In the genomic region with DNA sequence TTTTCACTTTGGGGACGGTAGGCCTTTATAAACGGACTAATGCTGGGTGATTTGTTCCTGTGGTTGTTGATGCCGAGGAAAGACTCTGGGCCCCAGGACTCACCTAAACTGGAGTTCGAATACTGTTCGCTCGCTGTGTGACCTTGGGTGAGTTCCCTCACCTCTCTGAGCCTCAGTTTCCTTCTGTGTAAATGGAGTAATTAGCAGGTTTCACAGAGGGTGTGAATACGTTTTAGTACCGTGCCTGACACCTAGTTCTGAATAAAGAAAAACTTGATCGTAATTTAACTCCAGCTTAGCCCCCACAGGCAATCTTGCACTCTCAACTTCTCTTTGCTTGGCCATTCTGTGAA, we compare ENCODE assay signal across 8 cellular contexts. TPM values are rescaled to one million over a fixed set of nuclear protein-coding genes. Genes with fewer than 3 reads are reported as not detected.
DNase-seq lines count a peak whose midpoint lies in the region; ATAC-seq and TF ChIP-seq lines count a peak whose summit lies in the region.

No MANE protein-coding gene starts in this region.

- H4K8ac ChIP-seq in mesendoderm (ENCODE audit: low read depth, low read length), result peak overlapping the region; percentile 58

- H3K36me3 ChIP-seq in heart left ventricle (peaks cover 0 to 20% (median 9%) of the 10 kb centered on the region in 9 donors), mesendoderm (ENCODE audit: control insufficient read depth, insufficient read depth, low read length) (no peaks in the 10 kb centered on the region), upper lobe of right lung (no peaks in the 10 kb centered on the region)

- WGBS in heart left ventricle, 4 donors, result 2 to 6% (median 2%) methylated on average over 9 of the region's 9 CpGs
- WGBS in mesendoderm (ENCODE audit: extremely low coverage, insufficient coverage, low lambda C conversion rate), result no CpG with 5 or more reads among the region's 9 CpGs

- peak overlapping the region; percentile 93 for H3K4me2 ChIP-seq in mesendoderm (ENCODE audit: low read length)

- no peak overlapping the region for H2BK5ac ChIP-seq in mesendoderm (ENCODE audit: low read length)

- H3K9me3 ChIP-seq in heart left ventricle (no peaks in the 10 kb centered on the region), upper lobe of right lung (no peaks in the 10 kb centered on the region)

- H3K36me3 Mint-ChIP-seq in MCF 10A (ENCODE audit: insufficient read depth, unreplicated experiment), result peaks cover 15% of the 10 kb centered on the region

- H3K27ac Mint-ChIP-seq in MCF 10A (ENCODE audit: low read depth, unreplicated experiment), result peak overlapping the region; percentile 100

- intact Hi-C loops in heart left ventricle (cut with DNase I) (loop anchor here (1.0 to 5.0 kb wide), 7 partner anchors 16 to 94 kb away; a partner anchor contains a TSS), left cardiac atrium (cut with DNase I) (loop anchor here (2.0 to 10.0 kb wide), 2 partner anchors 45 to 53 kb away; no protein-coding TSS in a partner anchor), MCF 10A (cut with micrococcal nuclease) (loop anchor here (1.0 to 2.0 kb wide), 3 partner anchors 15 to 50 kb away; no protein-coding TSS in a partner anchor), upper lobe of right lung (cut with DNase I) (no loop called here)

- peak overlapping the region; percentile 77 for H3K4ac ChIP-seq in mesendoderm (ENCODE audit: low read depth, low read length)

- TSS peak; percentile 73 for BruUV-seq in MCF 10A (replicated peaks; lab: Mats Ljungman, UMichigan)

- H3K4me1 ChIP-seq in heart left ventricle (peaks cover 12 to 59% (median 40%) of the 10 kb centered on the region in 12 donors), mesendoderm (ENCODE audit: control insufficient read depth, low read depth, low read length) (peaks cover 6% of the 10 kb centered on the region), upper lobe of right lung (peaks cover 42% of the 10 kb centered on the region)

- peak overlapping the region; percentile 76 for H3K9ac ChIP-seq in mesendoderm (ENCODE audit: low read length)

- ATAC-seq in heart left ventricle (no peak), left cardiac atrium (no peak), upper lobe of right lung (no peak)

- H3K4me1 Mint-ChIP-seq in MCF 10A (ENCODE audit: insufficient read depth, unreplicated experiment), result peaks cover 3% of the 10 kb centered on the region

- peaks cover 25% of the 10 kb centered on the region for H3K79me1 ChIP-seq in mesendoderm (ENCODE audit: low read length)

- H3K9me3 Mint-ChIP-seq in MCF 10A (ENCODE audit: unreplicated experiment), result no peaks in the 10 kb centered on the region

- H3K23ac ChIP-seq in mesendoderm (ENCODE audit: low read length), result no peak overlapping the region

- peak overlapping the region; percentile 88 for H3K4me3 Mint-ChIP-seq in MCF 10A (ENCODE audit: unreplicated experiment)

- peak overlapping the region; percentile 98 for H3K56ac ChIP-seq in mesendoderm (ENCODE audit: low read length)

- H3K27ac ChIP-seq in heart left ventricle (peak overlapping the region; percentile 91 to 99 (median 98)), mesendoderm (ENCODE audit: low read depth, low read length) (no peak overlapping the region), upper lobe of right lung (peak overlapping the region; percentile 99)

- H3K4me3 ChIP-seq in heart left ventricle (peak overlapping the region; percentile 59 to 92 (median 82)), mesendoderm (ENCODE audit: low read length) (peak overlapping the region; percentile 88), upper lobe of right lung (peak overlapping the region; percentile 98)

- H3K79me2 ChIP-seq in mesendoderm (ENCODE audit: control insufficient read depth, insufficient read depth, low read length), result peaks cover 43% of the 10 kb centered on the region

- peak overlapping the region; percentile 95 for H3K18ac ChIP-seq in mesendoderm (ENCODE audit: low read length)

- no peak overlapping the region for H2AK5ac ChIP-seq in mesendoderm (ENCODE audit: low read length)

- TF ChIP-seq CTCF in heart left ventricle (IDR thresholded peaks at IDR 0.05) (no peak), MCF 10A (IDR thresholded peaks at IDR 0.05; ENCODE audit: unreplicated experiment) (no peak), upper lobe of right lung (IDR thresholded peaks at IDR 0.05) (no peak)

- H3K27me3 ChIP-seq in heart left ventricle (no peaks in the 10 kb centered on the region), mesendoderm (ENCODE audit: insufficient read depth, low read length, poor library complexity) (no peaks in the 10 kb centered on the region), upper lobe of right lung (no peaks in the 10 kb centered on the region)

- TF ChIP-seq POLR2A in heart left ventricle (IDR thresholded peaks at IDR 0.05), result no peak

- no peaks in the 10 kb centered on the region for H3K27me3 Mint-ChIP-seq in MCF 10A (ENCODE audit: insufficient read depth, unreplicated experiment)

- CTCF ChIA-PET in MCF 10A (lab: Yijun Ruan, JAX), result interaction anchor here (0.8 to 1.5 kb wide), 3 partner anchors 41 to 49 kb away, joined by 3 to 7 read pairs (median 3); no protein-coding TSS in a partner anchor

- no peak overlapping the region for H2BK120ac ChIP-seq in mesendoderm (ENCODE audit: low read depth, low read length)

- DNase-seq in heart left ventricle (no peak), left cardiac atrium (no peak), MCF 10A (ENCODE audit: unreplicated experiment) (no peak), mesendoderm (no peak), upper lobe of right lung (no peak), NCI-H524 (lab: John Stamatoyannopoulos, UW) (no peak), Ammon's horn (ENCODE audit: low spot score) (no peak), OCI-M1 (lab: John Stamatoyannopoulos, UW) (no peak)

- POLR2A ChIA-PET in MCF 10A (lab: Yijun Ruan, JAX), result interaction anchor here (0.6 to 8.5 kb wide), 11 partner anchors 8 to 521 kb away, joined by 3 to 130 read pairs (median 4); a partner anchor contains a TSS

- no peak overlapping the region for H4K5ac ChIP-seq in mesendoderm (ENCODE audit: low read length)

- H2BK15ac ChIP-seq in mesendoderm (replicated peaks; ENCODE audit: low read depth), result no peak overlapping the region

RNA-seq across cellular contexts. Expression of a gene that starts 0.5 kb away (rescaled TPM):
- total RNA-seq in heart left ventricle, result 10 to 100 TPM; 45.7 to 82.7 (median 53.8) TPM
- 10 to 100 TPM; 19.1 to 24.4 TPM for polyA plus RNA-seq in heart left ventricle
- 10 to 100 TPM; 40.4 to 54.8 TPM for total RNA-seq in left cardiac atrium
- total RNA-seq in MCF 10A (2022), result 38.6 and 40.0 TPM in 2 replicates
- polyA plus RNA-seq in mesendoderm (2013, experiment 1 of 2), result 13.1 TPM
- polyA plus RNA-seq in mesendoderm (2013, experiment 2 of 2), result 13.5 TPM
- total RNA-seq in upper lobe of right lung, result 39.1 TPM

RNA-seq across cellular contexts. Expression of a gene that starts 0.8 kb away (rescaled TPM):
- total RNA-seq in heart left ventricle (10 to 100 TPM; 20.8 to 52.3 (median 37.1) TPM), left cardiac atrium (10 to 100 TPM; 36.2 to 96.5 TPM), MCF 10A (2022) (44.9 and 45.7 TPM in 2 replicates), upper lobe of right lung (66.8 TPM)
- polyA plus RNA-seq in heart left ventricle, result 10 to 100 TPM in 1 of 2 donors, 1 to 10 TPM in 1; 9.5 to 47.6 TPM
- 53.1 TPM for polyA plus RNA-seq in mesendoderm (2013, experiment 1 of 2)
- polyA plus RNA-seq in mesendoderm (2013, experiment 2 of 2), result 49.7 TPM
